Comparison of ENCODE assay signal across 19 cellular contexts in the genomic region with DNA sequence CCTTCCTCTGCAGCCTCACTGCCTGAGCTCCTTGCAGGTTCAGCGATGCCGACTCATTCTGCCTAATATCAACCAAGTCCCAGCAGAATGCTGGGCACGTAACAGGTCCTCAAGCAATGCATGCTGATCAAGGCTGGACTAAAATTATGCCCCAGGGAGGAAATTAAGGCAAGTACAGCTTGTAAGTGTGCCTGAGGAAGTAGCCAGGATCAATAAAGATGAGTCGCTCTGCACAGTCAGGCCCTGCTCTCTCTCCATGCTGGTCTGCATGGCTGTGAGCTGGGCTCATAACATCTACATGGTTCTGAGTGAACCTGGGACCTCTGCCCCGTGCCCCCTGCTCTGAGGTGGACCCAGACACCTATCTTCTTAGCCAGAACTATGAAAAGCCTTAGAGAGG. TPM values are rescaled to one million over a fixed set of nuclear protein-coding genes. Genes with fewer than 3 reads are reported as not detected.
DNase-seq lines count a peak whose midpoint lies in the region; ATAC-seq and TF ChIP-seq lines count a peak whose summit lies in the region.
"Had no signal": no experiment of that assay in that cellular context is flagged by ENCODE, and none has a peak within 500 bp of the region (broad histone marks: within the 10 kb centered on the region; RNA-seq: fewer than 3 reads in every experiment).

No MANE protein-coding gene starts in this region.

- H2BK15ac ChIP-seq in IMR-90 (ENCODE audit: low read depth, low read length) = no peak overlapping the region

- no peak overlapping the region for H2BK5ac ChIP-seq in IMR-90 (ENCODE audit: low read depth, low read length, poor library complexity, severe bottlenecking)

- H3K9me1 ChIP-seq in IMR-90 (ENCODE audit: insufficient read depth, low read length) = peaks cover 5% of the 10 kb centered on the region

- TF ChIP-seq CTCF in IMR-90 (conservative IDR thresholded peaks at IDR 0.05; ENCODE audit: low read depth, low read length) (no peak), brain (conservative IDR thresholded peaks at IDR 0.05) (no peak), brain microvascular endothelial cell (IDR thresholded peaks at IDR 0.05; ENCODE audit: low read depth, low read length, missing control alignments) (no peak)

- H3K4me3 Mint-ChIP-seq in brain = no peak overlapping the region
- H3K4me3 Mint-ChIP-seq: CD4-positive, CD25-positive, alpha-beta regulatory T cell had no signal

- 88% methylated on average over 1 of the region's 5 CpGs; no CpG with 5 or more reads in 1 of the 2 experiments for WGBS in IMR-90 (ENCODE audit: extremely low coverage in 2 of 2, insufficient read length in 1 of 2), 2 experiments

- no peak overlapping the region for H3K4ac ChIP-seq in IMR-90 (ENCODE audit: low read depth, low read length)

- no peaks in the 10 kb centered on the region for H3K36me3 ChIP-seq in IMR-90 (ENCODE audit: control insufficient read depth, insufficient read depth, low read length)
- H3K36me3 ChIP-seq in brain microvascular endothelial cell (replicated peaks) = no peaks in the 10 kb centered on the region
- H3K36me3 ChIP-seq: BLaER1 had no signal

- H3K27ac Mint-ChIP-seq in brain = peak overlapping the region in 3 of 5 experiments; percentile 0 to 36 (median 6)

- H3K4me2 ChIP-seq in IMR-90 (ENCODE audit: low read depth, low read length) = no peak overlapping the region
- H3K4me2 ChIP-seq: BLaER1 had no signal

- no peaks in the 10 kb centered on the region for H3K4me1 ChIP-seq in IMR-90 (ENCODE audit: control insufficient read depth, insufficient read depth, low read length)

- H3K4me3 ChIP-seq in IMR-90 (ENCODE audit: insufficient read depth, low read depth, low read length) (no peak overlapping the region), brain microvascular endothelial cell (ENCODE audit: low read depth, low read length) (no peak overlapping the region)
- H3K4me3 ChIP-seq: BLaER1 had no signal

- no peak overlapping the region for H3K9ac ChIP-seq in IMR-90 (ENCODE audit: low read depth, low read length)
- H3K9ac ChIP-seq: BLaER1 had no signal

- POLR2A ChIA-PET in IMR-90 (lab: Charles Lee; ENCODE audit: unreplicated experiment) = interaction anchor here (0.6 kb wide), 1 partner anchor 23 kb away, joined by 3 read pairs; no protein-coding TSS in a partner anchor

- H3K9me3 Mint-ChIP-seq in brain = no peaks in the 10 kb centered on the region

- DNase-seq in ELR (ENCODE audit: low read depth) = peak; percentile 19
- DNase-seq in IMR-90 = peak; percentile 3
- peak; percentile 3 for DNase-seq in renal cortical epithelial cell (ENCODE audit: low read depth)
- no peak for DNase-seq in middle frontal gyrus (ENCODE audit: extremely low spot score, low spot score)
- DNase-seq in brain microvascular endothelial cell = no peak
- DNase-seq in NCI-H1436 treated with DMSO at 0.1 percent for 48 hours (lab: John Stamatoyannopoulos, UW) = no peak
- DNase-seq: CD4-positive, CD25-positive, alpha-beta regulatory T cell; DND-41; NCI-H1092; NCI-H1436; NCI-H187 treated with DMSO at 0.1 percent for 48 hours; NCI-H446; NCI-H526; SHP77 had no signal

- dilution Hi-C loops in IMR-90 (cut with HindIII; ENCODE audit: low sequenced_read_pairs, unreplicated experiment) = no loop called here

- intact Hi-C loops in IMR-90 (cut with micrococcal nuclease) = loop anchor here (5.0 kb wide), 1 partner anchor 48 kb away; no protein-coding TSS in a partner anchor

- no peak overlapping the region for H3K23ac ChIP-seq in IMR-90 (ENCODE audit: low read depth, low read length)

- CTCF ChIA-PET in IMR-90 (lab: Yijun Ruan, JAX) = no interaction called here

- BruUV-seq in IMR-90 (replicated peaks; lab: Mats Ljungman, UMichigan) = no TSS peak

- no peaks in the 10 kb centered on the region for H3K36me3 Mint-ChIP-seq in brain
- H3K36me3 Mint-ChIP-seq: CD4-positive, CD25-positive, alpha-beta regulatory T cell had no signal

- H3K56ac ChIP-seq in IMR-90 (ENCODE audit: extremely low read depth, insufficient read depth, low read length) = no peak overlapping the region

- H4K5ac ChIP-seq in IMR-90 (ENCODE audit: low read depth, low read length) = no peak overlapping the region

- no peak overlapping the region for H3K14ac ChIP-seq in IMR-90 (replicated peaks; ENCODE audit: low read depth, low read length)

- peaks cover 19% of the 10 kb centered on the region for H3K4me1 Mint-ChIP-seq in brain
- H3K4me1 Mint-ChIP-seq: CD4-positive, CD25-positive, alpha-beta regulatory T cell had no signal

- H3K9me3 ChIP-seq in IMR-90 (ENCODE audit: control insufficient read depth, insufficient read depth, low read length) = no peaks in the 10 kb centered on the region
- H3K9me3 ChIP-seq: BLaER1 had no signal

- no peak for TF ChIP-seq POLR2A in IMR-90 (IDR thresholded peaks at IDR 0.05; ENCODE audit: low read depth, low read length)

- H4K8ac ChIP-seq in IMR-90 (ENCODE audit: low read depth in 2 of 2, low read length in 2 of 2) = no peak overlapping the region

- H2BK120ac ChIP-seq in IMR-90 (ENCODE audit: low read depth, low read length) = no peak overlapping the region

- no peak for TF ChIP-seq RAD21 in IMR-90 (IDR thresholded peaks at IDR 0.05; ENCODE audit: low read length)

- no peak for ATAC-seq in IMR-90 (ENCODE audit: low read depth)
- ATAC-seq: Panc1 had no signal

- H3K27me3 ChIP-seq in IMR-90 (ENCODE audit: control insufficient read depth, insufficient read depth, low read length) = no peaks in the 10 kb centered on the region
- no peaks in the 10 kb centered on the region for H3K27me3 ChIP-seq in brain microvascular endothelial cell (replicated peaks)
- H3K27me3 ChIP-seq: BLaER1 had no signal

- H3K27ac ChIP-seq in IMR-90 (ENCODE audit: insufficient read depth, low read length) = no peak overlapping the region
- no peak overlapping the region for H3K27ac ChIP-seq in brain microvascular endothelial cell
- H3K27ac ChIP-seq: BLaER1, HL-60, RWPE1 had no signal

- H4K20me1 ChIP-seq in IMR-90 (ENCODE audit: insufficient read depth, low read length) = no peaks in the 10 kb centered on the region
- H4K20me1 ChIP-seq: BLaER1 had no signal

- no peaks in the 10 kb centered on the region for H3K79me1 ChIP-seq in IMR-90 (ENCODE audit: low read depth in 1 of 2, low read length in 2 of 2)

- no peak overlapping the region for H2BK20ac ChIP-seq in IMR-90 (ENCODE audit: low read depth, low read length)

- no peak overlapping the region for H4K91ac ChIP-seq in IMR-90 (ENCODE audit: insufficient read depth, low read depth, low read length)

- in situ Hi-C loops in IMR-90 (cut with MboI; ENCODE audit: low sequenced_read_pairs) (no loop called here), brain microvascular endothelial cell (cut with HindIII; ENCODE audit: low pct_ligation_motif_present, low sequenced_read_pairs) (no loop called here)

- peaks cover 2% of the 10 kb centered on the region for H3K27me3 Mint-ChIP-seq in brain

- H2AFZ ChIP-seq in IMR-90 (replicated peaks; ENCODE audit: low read length, poor library complexity) = peak overlapping the region; percentile 66

- no peak overlapping the region for H3K18ac ChIP-seq in IMR-90 (ENCODE audit: low read depth, low read length)

- no peak overlapping the region for H2AK5ac ChIP-seq in IMR-90 (ENCODE audit: low read depth, low read length)

- no peak overlapping the region for H2AK9ac ChIP-seq in IMR-90 (replicated peaks; ENCODE audit: low read depth, low read length, poor library complexity)

TF ChIP-seq in IMR-90, 13 proteins besides CTCF, POLR2A, EP300 and RAD21:
- no peak for TF ChIP-seq MAFK (IDR thresholded peaks at IDR 0.05; ENCODE audit: low read depth, low read length)
- no peak for TF ChIP-seq CEBPB (IDR thresholded peaks at IDR 0.05; ENCODE audit: low read depth, low read length)
- TF ChIP-seq RFX5 (IDR thresholded peaks at IDR 0.05; ENCODE audit: low read depth, low read length) = no peak
- TF ChIP-seq FOS (IDR thresholded peaks at IDR 0.05; ENCODE audit: low read depth, low read length) = no peak
- TF ChIP-seq, protein P1, sequence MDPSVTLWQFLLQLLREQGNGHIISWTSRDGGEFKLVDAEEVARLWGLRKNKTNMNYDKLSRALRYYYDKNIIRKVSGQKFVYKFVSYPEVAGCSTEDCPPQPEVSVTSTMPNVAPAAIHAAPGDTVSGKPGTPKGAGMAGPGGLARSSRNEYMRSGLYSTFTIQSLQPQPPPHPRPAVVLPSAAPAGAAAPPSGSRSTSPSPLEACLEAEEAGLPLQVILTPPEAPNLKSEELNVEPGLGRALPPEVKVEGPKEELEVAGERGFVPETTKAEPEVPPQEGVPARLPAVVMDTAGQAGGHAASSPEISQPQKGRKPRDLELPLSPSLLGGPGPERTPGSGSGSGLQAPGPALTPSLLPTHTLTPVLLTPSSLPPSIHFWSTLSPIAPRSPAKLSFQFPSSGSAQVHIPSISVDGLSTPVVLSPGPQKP (IDR thresholded peaks at IDR 0.05; ENCODE audit: borderline replicate concordance, low read depth, low read length) = no peak

RNA-seq across cellular contexts. Expression of a gene that starts 25.7 kb away (rescaled TPM):
- total RNA-seq in IMR-90 (2012; rRNA removed) = 43.6 and 46.4 TPM in 2 replicates
- 9.8 and 11.5 TPM in 2 replicates for polyA plus RNA-seq in IMR-90 (2012; rRNA removed)
- 4.5 and 5.7 TPM in 2 replicates for polyA plus RNA-seq in IMR-90 (2012; cell fraction: cytosol; rRNA removed)
- 5.0 and 13.6 TPM in 2 replicates for polyA plus RNA-seq in IMR-90 (2012; cell fraction: nucleus; rRNA removed; ENCODE audit: low replicate concordance)
- polyA plus RNA-seq in brain (ENCODE audit: insufficient read depth, low read depth, low replicate concordance) = 9.2 TPM
- total RNA-seq in renal cortical epithelial cell = 2.7 and 16.8 TPM in 2 replicates

Comparison
In these comparisons a context has a peak if more than half of its experiments do, and no peak if none do; other contexts are left out.
1. DNase-seq: peak in ELR (single experiment), IMR-90 (single experiment) and renal cortical epithelial cell (single experiment); none in middle frontal gyrus (single experiment), brain microvascular endothelial cell (single experiment) and NCI-H1436 treated with DMSO at 0.1 percent for 48 hours (single experiment).